In the genomic region with DNA sequence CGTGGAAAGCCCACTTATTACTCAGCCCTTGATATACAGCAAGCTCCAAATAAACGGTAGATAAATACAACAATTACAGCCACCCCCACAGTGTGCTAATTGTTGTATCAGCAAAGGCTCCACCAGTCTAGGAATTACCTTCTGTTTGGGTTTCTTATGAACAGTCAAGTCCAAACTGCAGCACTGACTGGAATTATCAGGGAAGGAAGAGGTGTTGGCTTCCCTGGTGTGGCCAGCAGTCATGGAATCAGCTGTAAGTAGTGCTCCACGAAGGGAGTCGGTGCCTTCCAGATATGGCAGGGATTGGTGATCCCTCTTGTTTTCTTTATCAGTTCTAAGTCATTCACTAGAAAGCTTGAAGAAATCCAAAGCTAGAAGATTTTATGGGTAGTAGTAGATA, we compare ENCODE assay signal across 39 cellular contexts.
"Had no signal": no experiment of that assay in that cellular context is flagged by ENCODE, and none has a peak within 500 bp of the region (broad histone marks: within the 10 kb centered on the region; RNA-seq: fewer than 3 reads in every experiment).

No MANE protein-coding gene starts in this region.

- H3K4me1 ChIP-seq: adrenal gland, body of pancreas, breast epithelium had no signal

- H3K9me3 Mint-ChIP-seq: activated B cell treated with CpG ODN at 0.5 μM for 24 hours; activated CD4-positive, alpha-beta memory T cell treated with anti-CD3 and anti-CD28 coated beads for 36 hours; activated naive CD4-positive, alpha-beta T cell treated with anti-CD3 and anti-CD28 coated beads for 36 hours; activated T-cell treated with anti-CD3 and anti-CD28 coated beads, Interleukin-2, amount 50 U/mL, for 4 hours; activated T-cell treated with anti-CD3 and anti-CD28 coated beads, Interleukin-2, amount 50 U/mL, for 72 hours; activated T-helper 1 cell treated with anti-CD3 and anti-CD28 coated beads, Interleukin-12 subunit alpha, Interleukin-12 subunit beta, Interleukin-2, Interleukin-4 antibody, amounts not matched to agents 30 ng/mL and 10 ng/mL and 1 ng/mL, durations not matched to agents 14 hours and 24 hours and 36 hours; activated T-helper 17 cell treated with anti-CD3 and anti-CD28 coated beads, Interleukin-2, amount 50 U/mL, for 72 hours; central memory CD8-positive, alpha-beta T cell; T-helper 1 cell treated with Interleukin-12 subunit alpha and Interleukin-12 subunit beta and Interleukin-4 antibody, amounts not matched to agents 30 μg/mL and 1 μg/mL, for 36 hours; T-helper 2 cell treated with Interferon-gamma antibody and Interleukin-4, amounts not matched to agents 5 μg/mL and 100 μg/mL, for 36 hours had no signal

- DNase-seq: activated B cell treated with CpG ODN at 0.5 μM for 24 hours; activated CD4-positive, alpha-beta memory T cell treated with anti-CD3 and anti-CD28 coated beads for 36 hours; activated CD4-positive, alpha-beta T cell treated with anti-CD3 and anti-CD28 coated beads for 1 hour; activated CD4-positive, alpha-beta T cell treated with anti-CD3 and anti-CD28 coated beads for 36 hours; activated CD4-positive, alpha-beta T cell treated with anti-CD3 and anti-CD28 coated beads for 48 hours; activated CD4-positive, alpha-beta T cell treated with anti-CD3 and anti-CD28 coated beads, Interleukin-2, amount 50 U/mL, for 1 hour; activated CD4-positive, alpha-beta T cell treated with anti-CD3 and anti-CD28 coated beads, Interleukin-2, amount 50 U/mL, for 4 hours; activated CD8-positive, alpha-beta memory T cell treated with anti-CD3 and anti-CD28 coated beads, Interleukin-2, amount 50 U/mL, for 4 hours; activated CD8-positive, alpha-beta T cell treated with anti-CD3 and anti-CD28 coated beads for 36 hours; activated effector memory CD4-positive, alpha-beta T cell treated with anti-CD3 and anti-CD28 coated beads, Interleukin-2, amount 50 U/mL, for 16 hours; activated gamma-delta T cell treated with Interleukin-2 at 50 U/mL for 16 hours; activated naive CD4-positive, alpha-beta T cell; activated naive CD4-positive, alpha-beta T cell treated with anti-CD3 and anti-CD28 coated beads for 36 hours; activated naive CD4-positive, alpha-beta T cell treated with anti-CD3 and anti-CD28 coated beads, Interleukin-2, amount 50 U/mL, for 16 hours; activated naive CD8-positive, alpha-beta T cell treated with anti-CD3 and anti-CD28 coated beads for 36 hours; activated T-cell treated with anti-CD3 and anti-CD28 coated beads for 4 hours; activated T-cell treated with anti-CD3 and anti-CD28 coated beads, Interleukin-2, amount 50 U/mL, for 1 hour; activated T-cell treated with anti-CD3 and anti-CD28 coated beads, Interleukin-2, amount 50 U/mL, for 4 hours; activated T-cell treated with anti-CD3 and anti-CD28 coated beads, Interleukin-2, amount 50 U/mL, for 72 hours; adrenal gland; amniotic stem cell; aorta; body of pancreas; brain microvascular endothelial cell; caudate nucleus; SW 1271; T-helper 1 cell; T-helper 2 cell; T-helper 9 cell had no signal

- ATAC-seq: activated CD4-positive, alpha-beta T cell treated with anti-CD3 and anti-CD28 coated beads for 36 hours; activated CD4-positive, CD25-positive, alpha-beta regulatory T cell treated with anti-CD3 and anti-CD28 coated beads, Interleukin-2, amount 50 U/mL, for 24 hours; activated CD8-positive, alpha-beta T cell treated with anti-CD3 and anti-CD28 coated beads for 36 hours; activated naive CD4-positive, alpha-beta T cell treated with anti-CD3 and anti-CD28 coated beads, Interleukin-2, amount 50 U/mL, for 72 hours; activated T-cell treated with anti-CD3 and anti-CD28 coated beads, Interleukin-2, amount 50 U/mL, for 4 hours; activated T-cell treated with anti-CD3 and anti-CD28 coated beads, Interleukin-2, amount 50 U/mL, for 72 hours; activated T-helper 17 cell treated with anti-CD3 and anti-CD28 coated beads, Interleukin-2, amount 50 U/mL, for 72 hours; body of pancreas had no signal

- FAIRE-seq: TTC549 had no signal

- H3K36me3 ChIP-seq: adrenal gland, brain microvascular endothelial cell, breast epithelium, cardiac muscle cell had no signal

- H3K36me3 Mint-ChIP-seq: activated CD4-positive, alpha-beta memory T cell treated with anti-CD3 and anti-CD28 coated beads for 36 hours; activated naive CD4-positive, alpha-beta T cell treated with anti-CD3 and anti-CD28 coated beads, Interleukin-2, amount 50 U/mL, for 72 hours; activated naive CD8-positive, alpha-beta T cell treated with anti-CD3 and anti-CD28 coated beads for 36 hours had no signal

- H3K27ac ChIP-seq: adrenal gland, body of pancreas, brain microvascular endothelial cell, cardiac muscle cell had no signal

- H3K4me3 Mint-ChIP-seq: activated B cell treated with CpG ODN at 0.5 μM for 24 hours; activated CD4-positive, alpha-beta memory T cell treated with anti-CD3 and anti-CD28 coated beads for 36 hours; activated CD4-positive, alpha-beta T cell treated with anti-CD3 and anti-CD28 coated beads for 36 hours; activated CD8-positive, alpha-beta T cell treated with anti-CD3 and anti-CD28 coated beads for 36 hours; activated naive CD4-positive, alpha-beta T cell treated with anti-CD3 and anti-CD28 coated beads for 36 hours; activated naive CD8-positive, alpha-beta T cell treated with anti-CD3 and anti-CD28 coated beads for 36 hours; activated T-cell treated with anti-CD3 and anti-CD28 coated beads, Interleukin-2, amount 50 U/mL, for 4 hours; activated T-cell treated with anti-CD3 and anti-CD28 coated beads, Interleukin-2, amount 50 U/mL, for 72 hours; activated T-helper 1 cell treated with anti-CD3 and anti-CD28 coated beads, Interleukin-12 subunit alpha, Interleukin-12 subunit beta, Interleukin-2, Interleukin-4 antibody, amounts not matched to agents 30 ng/mL and 10 ng/mL and 1 ng/mL, durations not matched to agents 14 hours and 24 hours and 36 hours; activated T-helper 17 cell treated with anti-CD3 and anti-CD28 coated beads, Interleukin-2, amount 50 U/mL, for 72 hours; central memory CD8-positive, alpha-beta T cell; T-helper 1 cell treated with Interleukin-12 subunit alpha and Interleukin-12 subunit beta and Interleukin-4 antibody, amounts not matched to agents 30 μg/mL and 1 μg/mL, for 36 hours; T-helper 2 cell treated with Interferon-gamma antibody and Interleukin-4, amounts not matched to agents 5 μg/mL and 100 μg/mL, for 36 hours had no signal

- H3K4me1 Mint-ChIP-seq: activated B cell treated with CpG ODN at 0.5 μM for 24 hours; activated CD4-positive, alpha-beta T cell treated with anti-CD3 and anti-CD28 coated beads for 36 hours; activated naive CD8-positive, alpha-beta T cell treated with anti-CD3 and anti-CD28 coated beads for 36 hours; activated T-helper 17 cell treated with anti-CD3 and anti-CD28 coated beads, Interleukin-2, amount 50 U/mL, for 72 hours; central memory CD8-positive, alpha-beta T cell had no signal

- H3K27ac Mint-ChIP-seq: activated B cell treated with CpG ODN at 0.5 μM for 24 hours; activated CD4-positive, alpha-beta memory T cell treated with anti-CD3 and anti-CD28 coated beads for 36 hours; activated CD4-positive, alpha-beta T cell treated with anti-CD3 and anti-CD28 coated beads for 36 hours; activated CD8-positive, alpha-beta T cell treated with anti-CD3 and anti-CD28 coated beads for 36 hours; activated naive CD4-positive, alpha-beta T cell treated with anti-CD3 and anti-CD28 coated beads for 36 hours; activated naive CD4-positive, alpha-beta T cell treated with anti-CD3 and anti-CD28 coated beads, Interleukin-2, amount 50 U/mL, for 72 hours; activated naive CD8-positive, alpha-beta T cell treated with anti-CD3 and anti-CD28 coated beads for 36 hours; activated T-cell treated with anti-CD3 and anti-CD28 coated beads, Interleukin-2, amount 50 U/mL, for 72 hours; activated T-helper 1 cell treated with anti-CD3 and anti-CD28 coated beads, Interleukin-12 subunit alpha, Interleukin-12 subunit beta, Interleukin-2, Interleukin-4 antibody, amounts not matched to agents 30 ng/mL and 10 ng/mL and 1 ng/mL, durations not matched to agents 14 hours and 24 hours and 36 hours; activated T-helper 17 cell treated with anti-CD3 and anti-CD28 coated beads, Interleukin-2, amount 50 U/mL, for 72 hours; T-helper 1 cell treated with Interleukin-12 subunit alpha and Interleukin-12 subunit beta and Interleukin-4 antibody, amounts not matched to agents 30 μg/mL and 1 μg/mL, for 36 hours; T-helper 2 cell treated with Interferon-gamma antibody and Interleukin-4, amounts not matched to agents 5 μg/mL and 100 μg/mL, for 36 hours had no signal

- H3K27me3 ChIP-seq: adrenal gland, body of pancreas, brain microvascular endothelial cell, breast epithelium, cardiac muscle cell had no signal

- H3K4me3 ChIP-seq: adrenal gland, body of pancreas, breast epithelium, cardiac muscle cell had no signal

- H3K27me3 Mint-ChIP-seq: activated naive CD8-positive, alpha-beta T cell treated with anti-CD3 and anti-CD28 coated beads for 36 hours had no signal

- H3K9me3 ChIP-seq: adrenal gland, body of pancreas, breast epithelium had no signal
